1 cellular context compared by ENCODE assay signal in genomic region chr15:40858706-40859105, GRCh38.
TF ChIP-seq lines count a peak whose summit lies in the region.

No MANE protein-coding gene starts in this region.

TF ChIP-seq in HepG2, 621 proteins besides CTCF, POLR2A, EP300 and RAD21:
- TF ChIP-seq CBFB (CRISPR knock-in tag; IDR thresholded peaks at IDR 0.05) (no peak), DPF2 (CRISPR knock-in tag; IDR thresholded peaks at IDR 0.05; ENCODE audit: borderline replicate concordance, low read depth) (0 out of 2 replicates have a peak, but pooled peaks have one; percentile 9), ZNF781 (CRISPR knock-in tag; IDR thresholded peaks at IDR 0.05; ENCODE audit: borderline replicate concordance, not compliant biosample characterization) (peak; percentile 31)
